ENCODE assay signal across 17 cellular contexts in the genomic region with DNA sequence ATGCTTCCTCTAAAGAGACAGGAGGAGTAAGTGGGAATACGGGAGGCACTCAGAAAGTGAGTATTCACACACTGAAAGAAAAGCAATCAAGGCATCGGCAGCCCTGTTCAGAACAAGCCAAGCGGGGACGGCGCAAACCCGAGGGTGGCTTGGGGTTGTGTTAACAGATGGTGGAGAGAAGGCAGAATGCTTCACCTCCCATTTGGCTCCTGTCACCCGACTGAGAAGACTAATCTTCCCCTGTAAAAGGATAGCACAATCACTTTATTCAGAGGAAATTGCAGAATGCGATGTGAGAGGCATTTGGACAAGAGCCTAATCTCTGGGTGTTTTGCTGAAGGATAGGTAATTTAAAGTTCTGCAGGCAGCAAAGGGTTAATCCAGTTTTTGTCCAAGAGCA.
"Had no signal": no experiment of that assay in that cellular context is flagged by ENCODE, and none has a peak within 500 bp of the region (broad histone marks: within the 10 kb centered on the region; RNA-seq: fewer than 3 reads in every experiment).

No MANE protein-coding gene starts in this region.

- ATAC-seq: activated naive CD4-positive, alpha-beta T cell treated with anti-CD3 and anti-CD28 coated beads, Interleukin-2, amount 50 U/mL, for 72 hours; mucosa of descending colon; psoas muscle; stimulated activated memory B cell treated with anti-CD40 and anti-IgM and Interleukin-4, amounts not matched to agents 10 μg/mL and 1 μg/mL and 100 μg/mL, for 72 hours; T-helper 17 cell; upper lobe of right lung had no signal

- H3K27ac Mint-ChIP-seq: activated naive CD4-positive, alpha-beta T cell treated with anti-CD3 and anti-CD28 coated beads, Interleukin-2, amount 50 U/mL, for 72 hours; activated T-helper 1 cell treated with anti-CD3 and anti-CD28 coated beads, Interleukin-12 subunit alpha, Interleukin-12 subunit beta, Interleukin-2, Interleukin-4 antibody, amounts not matched to agents 30 ng/mL and 10 ng/mL and 1 ng/mL, durations not matched to agents 14 hours and 24 hours and 36 hours; stimulated activated memory B cell treated with anti-CD40 and anti-IgM and Interleukin-4, amounts not matched to agents 10 μg/mL and 1 μg/mL and 100 μg/mL, for 72 hours; T-helper 17 cell had no signal

- H3K4me3 Mint-ChIP-seq: activated T-helper 1 cell treated with anti-CD3 and anti-CD28 coated beads, Interleukin-12 subunit alpha, Interleukin-12 subunit beta, Interleukin-2, Interleukin-4 antibody, amounts not matched to agents 30 ng/mL and 10 ng/mL and 1 ng/mL, durations not matched to agents 14 hours and 24 hours and 36 hours; naive B cell; neural crest cell; stimulated activated memory B cell treated with anti-CD40 and anti-IgM and Interleukin-4, amounts not matched to agents 10 μg/mL and 1 μg/mL and 100 μg/mL, for 72 hours; T-helper 17 cell had no signal

- H3K36me3 Mint-ChIP-seq: stimulated activated memory B cell treated with anti-CD40 and anti-IgM and Interleukin-4, amounts not matched to agents 10 μg/mL and 1 μg/mL and 100 μg/mL, for 72 hours had no signal

- DNase-seq: activated CD4-positive, alpha-beta T cell treated with anti-CD3 and anti-CD28 coated beads for 1 hour; activated CD8-positive, alpha-beta memory T cell treated with anti-CD3 and anti-CD28 coated beads for 24 hours; activated gamma-delta T cell treated with Interleukin-2 at 50 U/mL for 16 hours; adrenal gland; foreskin fibroblast; mesenchymal stem cell; mucosa of descending colon; naive B cell; psoas muscle; sigmoid colon; stimulated activated CD4-positive, alpha-beta T cell treated with anti-CD3 and anti-CD28 coated beads, Interleukin-4, amount 100 ng/mL, for 4 hours; T-helper 17 cell; upper lobe of right lung had no signal

- H3K4me1 Mint-ChIP-seq: naive B cell; stimulated activated memory B cell treated with anti-CD40 and anti-IgM and Interleukin-4, amounts not matched to agents 10 μg/mL and 1 μg/mL and 100 μg/mL, for 72 hours; T-helper 17 cell had no signal
